ENCODE assay signal across 29 cellular contexts in the genomic region with DNA sequence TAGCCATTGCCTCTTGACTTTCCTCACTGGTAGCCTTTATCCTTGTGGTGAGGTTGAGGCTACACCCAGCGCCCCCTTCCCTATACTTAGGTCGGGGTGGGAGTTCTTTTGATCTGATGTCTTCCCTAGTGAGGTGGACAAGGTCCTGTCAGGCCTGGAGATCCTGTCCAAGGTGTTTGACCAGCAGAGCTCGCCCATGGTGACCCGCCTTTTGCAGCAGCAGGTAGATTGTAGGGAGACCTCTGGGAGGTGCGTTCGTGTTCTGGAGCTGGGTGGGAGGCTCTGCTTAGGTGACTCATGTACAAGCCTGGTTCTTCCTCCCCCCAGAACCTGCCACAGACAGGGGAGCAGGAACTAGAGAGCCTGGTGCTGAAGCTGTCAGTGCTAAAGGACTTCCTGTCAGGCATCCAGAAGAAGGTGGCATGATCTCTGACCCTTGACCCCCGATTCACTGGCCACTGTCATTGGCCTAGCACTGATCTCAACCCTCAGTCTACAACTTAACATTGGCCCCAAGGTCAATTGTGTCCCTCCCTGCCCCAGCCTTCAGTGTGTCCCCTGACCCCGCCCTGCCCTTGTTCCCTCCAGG. TPM values are rescaled to one million over a fixed set of nuclear protein-coding genes. Genes with fewer than 3 reads are reported as not detected.
A peak's percentile ranks its signal among the peaks of the same experiment; 100 is the strongest.
DNase-seq lines count a peak whose midpoint lies in the region; ATAC-seq and TF ChIP-seq lines count a peak whose summit lies in the region.
"Had no signal": no experiment of that assay in that cellular context is flagged by ENCODE, and none has a peak within 500 bp of the region (broad histone marks: within the 10 kb centered on the region; RNA-seq: fewer than 3 reads in every experiment).

No MANE protein-coding gene starts in this region.

- WGBS in trophoblast cell (ENCODE audit: extremely low coverage, insufficient coverage, insufficient read length) = no CpG with 5 or more reads among the region's 8 CpGs

- H3K4ac ChIP-seq in trophoblast cell (ENCODE audit: low read depth, low read length) = no peak overlapping the region

- H3K27me3 Mint-ChIP-seq in activated CD8-positive, alpha-beta T cell treated with anti-CD3 and anti-CD28 coated beads, Interleukin-2, amount 10 ng/mL, durations not matched to agents 7 days and 5 days (ENCODE audit: low read depth) = no peaks in the 10 kb centered on the region
- H3K27me3 Mint-ChIP-seq in activated CD8-positive, alpha-beta T cell treated with anti-CD3 and anti-CD28 coated beads for 36 hours = no peaks in the 10 kb centered on the region
- H3K27me3 Mint-ChIP-seq in nephron progenitor cell (ENCODE audit: low read depth, poor library complexity) = no peaks in the 10 kb centered on the region
- H3K27me3 Mint-ChIP-seq: activated naive CD8-positive, alpha-beta T cell treated with anti-CD3 and anti-CD28 coated beads for 36 hours; naive B cell; stimulated activated memory B cell treated with anti-CD40 and anti-IgM and Interleukin-4, amounts not matched to agents 10 μg/mL and 1 μg/mL and 100 μg/mL, for 72 hours had no signal

- H3K14ac ChIP-seq in trophoblast cell (ENCODE audit: low read length) = no peak overlapping the region

- no peak overlapping the region for H3K4me2 ChIP-seq in trophoblast cell (ENCODE audit: low read length)

- H2AK5ac ChIP-seq in trophoblast cell (ENCODE audit: low read length) = no peak overlapping the region

- H3K9ac ChIP-seq in trophoblast cell (ENCODE audit: low read length) = no peak overlapping the region

- no peak overlapping the region for H3K27ac ChIP-seq in Peyer's patch
- no peak overlapping the region for H3K27ac ChIP-seq in trophoblast cell (ENCODE audit: low read depth, low read length)
- H3K27ac ChIP-seq: ascending aorta, heart left ventricle, ovary, right atrium auricular region had no signal

- no peak overlapping the region for H3K18ac ChIP-seq in trophoblast cell (ENCODE audit: low read length)

- H3K36me3 ChIP-seq in Peyer's patch = peaks cover 0 to 64% (median 0%) of the 10 kb centered on the region in 3 donors
- H3K36me3 ChIP-seq in trophoblast cell (ENCODE audit: control insufficient read depth in 1 of 2, insufficient read depth in 2 of 2, low read length in 2 of 2) = peaks cover 77 to 80% of the 10 kb centered on the region in 2 experiments
- H3K36me3 ChIP-seq: ovary had no signal

- H3K4me3 Mint-ChIP-seq in activated CD8-positive, alpha-beta T cell treated with anti-CD3 and anti-CD28 coated beads, Interleukin-2, amount 10 ng/mL, durations not matched to agents 7 days and 5 days = no peak overlapping the region
- no peak overlapping the region for H3K4me3 Mint-ChIP-seq in activated CD8-positive, alpha-beta T cell treated with anti-CD3 and anti-CD28 coated beads for 36 hours
- H3K4me3 Mint-ChIP-seq in nephron progenitor cell = no peak overlapping the region
- H3K4me3 Mint-ChIP-seq: activated naive CD8-positive, alpha-beta T cell treated with anti-CD3 and anti-CD28 coated beads for 36 hours; CD8-positive, alpha-beta memory T cell; stimulated activated memory B cell treated with anti-CD40 and anti-IgM and Interleukin-4, amounts not matched to agents 10 μg/mL and 1 μg/mL and 100 μg/mL, for 72 hours; WTC11 had no signal

- POLR2A ChIA-PET in activated CD8-positive, alpha-beta T cell treated with anti-CD3 and anti-CD28 coated beads, Interleukin-2, amount 10 ng/mL, durations not matched to agents 7 days and 5 days (lab: Charles Lee) = no interaction called here
- POLR2A ChIA-PET in activated CD8-positive, alpha-beta T cell treated with anti-CD3 and anti-CD28 coated beads for 36 hours (lab: Charles Lee) = interaction anchor here (1.0 kb wide), 1 partner anchor 113 kb away, joined by 3 read pairs; no protein-coding TSS in a partner anchor

- H3K27ac Mint-ChIP-seq in activated CD8-positive, alpha-beta T cell treated with anti-CD3 and anti-CD28 coated beads, Interleukin-2, amount 10 ng/mL, durations not matched to agents 7 days and 5 days = peak overlapping the region; percentile 16
- H3K27ac Mint-ChIP-seq in activated CD8-positive, alpha-beta T cell treated with anti-CD3 and anti-CD28 coated beads for 36 hours = no peak overlapping the region
- no peak overlapping the region for H3K27ac Mint-ChIP-seq in nephron progenitor cell
- H3K27ac Mint-ChIP-seq: activated naive CD8-positive, alpha-beta T cell treated with anti-CD3 and anti-CD28 coated beads for 36 hours; stimulated activated memory B cell treated with anti-CD40 and anti-IgM and Interleukin-4, amounts not matched to agents 10 μg/mL and 1 μg/mL and 100 μg/mL, for 72 hours; WTC11 had no signal

- H3K27me3 ChIP-seq in Peyer's patch = no peaks in the 10 kb centered on the region
- no peaks in the 10 kb centered on the region for H3K27me3 ChIP-seq in trophoblast cell (ENCODE audit: insufficient read depth, low read length)
- H3K27me3 ChIP-seq: ascending aorta, heart left ventricle, ovary, right atrium auricular region had no signal

- ATAC-seq in activated CD8-positive, alpha-beta T cell treated with anti-CD3 and anti-CD28 coated beads, Interleukin-2, amount 10 ng/mL, durations not matched to agents 7 days and 5 days = no peak
- ATAC-seq in activated CD8-positive, alpha-beta T cell treated with anti-CD3 and anti-CD28 coated beads for 36 hours = no peak
- ATAC-seq: HCT116; heart left ventricle; left colon; stimulated activated memory B cell treated with anti-CD40 and anti-IgM and Interleukin-4, amounts not matched to agents 10 μg/mL and 1 μg/mL and 100 μg/mL, for 72 hours; WTC11 had no signal

- in situ Hi-C loops in ACHN (cut with HindIII; ENCODE audit: low pct_ligation_motif_present, low pct_unique_long_range_greater_than_20kb, low sequenced_read_pairs) = no loop called here

- no peak overlapping the region for H2BK12ac ChIP-seq in trophoblast cell (ENCODE audit: low read length)

- no peak overlapping the region for H2BK5ac ChIP-seq in trophoblast cell (ENCODE audit: low read depth, low read length, poor library complexity)

- H3K9me3 Mint-ChIP-seq in activated CD8-positive, alpha-beta T cell treated with anti-CD3 and anti-CD28 coated beads, Interleukin-2, amount 10 ng/mL, durations not matched to agents 7 days and 5 days (ENCODE audit: insufficient read depth) = no peaks in the 10 kb centered on the region
- H3K9me3 Mint-ChIP-seq in activated CD8-positive, alpha-beta T cell treated with anti-CD3 and anti-CD28 coated beads for 36 hours = no peaks in the 10 kb centered on the region
- H3K9me3 Mint-ChIP-seq in nephron progenitor cell = no peaks in the 10 kb centered on the region
- H3K9me3 Mint-ChIP-seq: activated naive CD8-positive, alpha-beta T cell treated with anti-CD3 and anti-CD28 coated beads for 36 hours; CD8-positive, alpha-beta memory T cell; naive B cell; stimulated activated memory B cell treated with anti-CD40 and anti-IgM and Interleukin-4, amounts not matched to agents 10 μg/mL and 1 μg/mL and 100 μg/mL, for 72 hours; WTC11 had no signal

- H2AFZ ChIP-seq in trophoblast cell (ENCODE audit: insufficient read depth, low read length, poor library complexity) = no peak overlapping the region

- H3K9me3 ChIP-seq in Peyer's patch (no peaks in the 10 kb centered on the region), trophoblast cell (ENCODE audit: insufficient read depth, low read depth, low read length) (peaks cover 2% of the 10 kb centered on the region)
- H3K9me3 ChIP-seq: ascending aorta, heart left ventricle, ovary, right atrium auricular region had no signal

- TF ChIP-seq POLR2A in Peyer's patch (IDR thresholded peaks at IDR 0.05) = no peak

- DNase-seq in activated CD8-positive, alpha-beta T cell treated with anti-CD3 and anti-CD28 coated beads, Interleukin-2, amount 10 ng/mL, durations not matched to agents 7 days and 5 days = no peak
- DNase-seq in activated CD8-positive, alpha-beta T cell treated with anti-CD3 and anti-CD28 coated beads for 36 hours = no peak
- peak in 2 of 3 donors; percentile 13 to 45 for DNase-seq in Peyer's patch
- peak in 30 of 42 donors; percentile 24 to 91 (median 64) for DNase-seq in head of caudate nucleus
- peak; percentile 16 for DNase-seq in stimulated activated CD8-positive, alpha-beta memory T cell treated with anti-CD3 and anti-CD28 coated beads, Interleukin-4, amount 100 ng/mL, for 48 hours
- no peak for DNase-seq in ACHN
- no peak for DNase-seq in nephron progenitor cell
- DNase-seq in trophoblast cell = no peak
- DNase-seq: 8988T; activated CD4-positive, alpha-beta T cell treated with anti-CD3 and anti-CD28 coated beads, Interleukin-2, amount 50 U/mL, for 48 hours; activated naive CD8-positive, alpha-beta T cell treated with anti-CD3 and anti-CD28 coated beads for 36 hours; CD8-positive, alpha-beta memory T cell; cerebellar nuclear complex; erythroblast; GDM1; heart left ventricle; IMR-90; left colon; naive B cell; NCI-H2081 treated with DMSO at 0.1 percent for 48 hours; OCI-M1; ovary; SIG-M5 had no signal

- peaks cover 14% of the 10 kb centered on the region for H3K79me2 ChIP-seq in trophoblast cell (ENCODE audit: control insufficient read depth, insufficient read depth, low read length, poor library complexity)

- H4K8ac ChIP-seq in trophoblast cell (ENCODE audit: low read depth, low read length) = no peak overlapping the region

- TF ChIP-seq CTCF in activated CD8-positive, alpha-beta T cell treated with anti-CD3 and anti-CD28 coated beads for 36 hours (IDR thresholded peaks at IDR 0.05) = no peak
- TF ChIP-seq CTCF in Peyer's patch (IDR thresholded peaks at IDR 0.05) (no peak), nephron progenitor cell (IDR thresholded peaks at IDR 0.05) (no peak)

- peaks cover 12% of the 10 kb centered on the region for H3K79me1 ChIP-seq in trophoblast cell (ENCODE audit: low read length)

- CTCF ChIA-PET in activated CD8-positive, alpha-beta T cell treated with anti-CD3 and anti-CD28 coated beads, Interleukin-2, amount 10 ng/mL, durations not matched to agents 7 days and 5 days (lab: Charles Lee) = no interaction called here
- CTCF ChIA-PET in activated CD8-positive, alpha-beta T cell treated with anti-CD3 and anti-CD28 coated beads for 36 hours (lab: Charles Lee) = interaction anchor here (0.8 kb wide), 1 partner anchor 9 kb away, joined by 3 read pairs; no protein-coding TSS in a partner anchor

- no peak overlapping the region for H4K91ac ChIP-seq in trophoblast cell (ENCODE audit: low read depth, low read length)

- peaks cover 0 to 20% (median 6%) of the 10 kb centered on the region in 4 donors for H3K4me1 ChIP-seq in Peyer's patch
- H3K4me1 ChIP-seq in trophoblast cell (ENCODE audit: control insufficient read depth in 1 of 2, insufficient read depth in 2 of 2, low read length in 2 of 2) = peaks cover 5 to 11% of the 10 kb centered on the region in 2 experiments

- peaks cover 24% of the 10 kb centered on the region for H3K4me1 Mint-ChIP-seq in activated CD8-positive, alpha-beta T cell treated with anti-CD3 and anti-CD28 coated beads, Interleukin-2, amount 10 ng/mL, durations not matched to agents 7 days and 5 days (ENCODE audit: low read depth)
- H3K4me1 Mint-ChIP-seq in activated CD8-positive, alpha-beta T cell treated with anti-CD3 and anti-CD28 coated beads for 36 hours (ENCODE audit: low read depth) = peaks cover 13% of the 10 kb centered on the region
- H3K4me1 Mint-ChIP-seq in nephron progenitor cell = peaks cover 45% of the 10 kb centered on the region

- peaks cover 38% of the 10 kb centered on the region for H3K36me3 Mint-ChIP-seq in activated CD8-positive, alpha-beta T cell treated with anti-CD3 and anti-CD28 coated beads, Interleukin-2, amount 10 ng/mL, durations not matched to agents 7 days and 5 days (ENCODE audit: low read depth)
- H3K36me3 Mint-ChIP-seq in activated CD8-positive, alpha-beta T cell treated with anti-CD3 and anti-CD28 coated beads for 36 hours (ENCODE audit: low read depth) = peaks cover 5% of the 10 kb centered on the region
- H3K36me3 Mint-ChIP-seq in nephron progenitor cell (ENCODE audit: low read depth) = peaks cover 42% of the 10 kb centered on the region

- no peak overlapping the region for H2BK120ac ChIP-seq in trophoblast cell (ENCODE audit: insufficient read depth, low read length, poor library complexity)

- H4K12ac ChIP-seq in trophoblast cell (ENCODE audit: low read depth, low read length) = no peak overlapping the region

- H3K23ac ChIP-seq in trophoblast cell (ENCODE audit: low read length) = no peak overlapping the region

- intact Hi-C loops in activated CD8-positive, alpha-beta T cell treated with anti-CD3 and anti-CD28 coated beads for 36 hours (cut with micrococcal nuclease) = no loop called here
- intact Hi-C loops in head of caudate nucleus (cut with DNase I) = loop anchor here (10.0 kb wide), 1 partner anchor 185 kb away; no protein-coding TSS in a partner anchor

- H3K4me3 ChIP-seq in Peyer's patch = no peak overlapping the region
- H3K4me3 ChIP-seq in trophoblast cell (ENCODE audit: low read depth, low read length) = no peak overlapping the region
- H3K4me3 ChIP-seq: ascending aorta, heart left ventricle, ovary, right atrium auricular region had no signal

RNA-seq across cellular contexts. Expression of a gene that starts 4.9 kb away (rescaled TPM):
- total RNA-seq in activated CD8-positive, alpha-beta T cell treated with anti-CD3 and anti-CD28 coated beads, Interleukin-2, amount 10 ng/mL, durations not matched to agents 7 days and 5 days = 100 to 1,000 TPM; 141 to 147 TPM
- 10 to 100 TPM; 75.9 to 78.4 TPM for total RNA-seq in activated CD8-positive, alpha-beta T cell treated with anti-CD3 and anti-CD28 coated beads for 36 hours
- 100 to 1,000 TPM; 106 to 198 (median 179) TPM for total RNA-seq in Peyer's patch
- polyA plus RNA-seq in trophoblast cell (2013) = 128 and 130 TPM in 2 replicates

RNA-seq across cellular contexts. Expression of a gene that starts 12.8 kb away (rescaled TPM):
- not detected for total RNA-seq in activated CD8-positive, alpha-beta T cell treated with anti-CD3 and anti-CD28 coated beads, Interleukin-2, amount 10 ng/mL, durations not matched to agents 7 days and 5 days
- total RNA-seq in activated CD8-positive, alpha-beta T cell treated with anti-CD3 and anti-CD28 coated beads for 36 hours = not detected
- 10 to 100 TPM in 1 of 4 donors, 1 to 10 TPM in 2, not detected in 1; 3.5 to 15.8 (median 8.0) TPM for total RNA-seq in Peyer's patch
- polyA plus RNA-seq in trophoblast cell (2013) = not detected in 2 replicates
- total RNA-seq: activated naive CD8-positive, alpha-beta T cell treated with anti-CD3 and anti-CD28 coated beads for 36 hours; fibroblast of villous mesenchyme; IMR-90; WTC11 had no signal
- polyA plus RNA-seq: CD8-positive, alpha-beta memory T cell; IMR-90 had no signal

RNA-seq across cellular contexts. Expression of a gene that starts 14.5 kb away (rescaled TPM):
- total RNA-seq in activated CD8-positive, alpha-beta T cell treated with anti-CD3 and anti-CD28 coated beads, Interleukin-2, amount 10 ng/mL, durations not matched to agents 7 days and 5 days = not detected
- total RNA-seq in activated CD8-positive, alpha-beta T cell treated with anti-CD3 and anti-CD28 coated beads for 36 hours = not detected
- total RNA-seq in Peyer's patch = not detected
- polyA plus RNA-seq in trophoblast cell (2013) = 9.5 and 11.0 TPM in 2 replicates
- total RNA-seq: activated naive CD8-positive, alpha-beta T cell treated with anti-CD3 and anti-CD28 coated beads for 36 hours; ascending aorta; CD8-positive, alpha-beta memory T cell; fibroblast of villous mesenchyme; heart left ventricle; IMR-90; ovary; right atrium auricular region had no signal
- polyA plus RNA-seq: CD8-positive, alpha-beta memory T cell; heart left ventricle; IMR-90; ovary had no signal

RNA-seq across cellular contexts. Expression of a gene that starts 37.5 kb away (rescaled TPM):
- total RNA-seq in activated CD8-positive, alpha-beta T cell treated with anti-CD3 and anti-CD28 coated beads, Interleukin-2, amount 10 ng/mL, durations not matched to agents 7 days and 5 days = not detected
- not detected for total RNA-seq in activated CD8-positive, alpha-beta T cell treated with anti-CD3 and anti-CD28 coated beads for 36 hours
- not detected for total RNA-seq in Peyer's patch
- 33.1 and 40.4 TPM in 2 replicates for polyA plus RNA-seq in trophoblast cell (2013)
- total RNA-seq: activated naive CD8-positive, alpha-beta T cell treated with anti-CD3 and anti-CD28 coated beads for 36 hours; ascending aorta; CD8-positive, alpha-beta memory T cell; fibroblast of villous mesenchyme; IMR-90; left colon; right atrium auricular region had no signal
- polyA plus RNA-seq: CD8-positive, alpha-beta memory T cell had no signal

Comparison
In these comparisons a context has a peak if more than half of its experiments do, and no peak if none do; other contexts are left out.
1. DNase-seq: peak in Peyer's patch (2 of 3), head of caudate nucleus (30 of 42) and stimulated activated CD8-positive, alpha-beta memory T cell treated with anti-CD3 and anti-CD28 coated beads, Interleukin-4, amount 100 ng/mL, for 48 hours (single experiment); none in activated CD8-positive, alpha-beta T cell treated with anti-CD3 and anti-CD28 coated beads, Interleukin-2, amount 10 ng/mL, durations not matched to agents 7 days and 5 days (single experiment), activated CD8-positive, alpha-beta T cell treated with anti-CD3 and anti-CD28 coated beads for 36 hours (single experiment), ACHN (single experiment), nephron progenitor cell (single experiment) and trophoblast cell (0 of 2).